ENCODE assay signal across 9 cellular contexts in genomic region chr11:120211522-120212258, GRCh38. TPM values are rescaled to one million over a fixed set of nuclear protein-coding genes. Genes with fewer than 3 reads are reported as not detected.
A peak's percentile ranks its signal among the peaks of the same experiment; 100 is the strongest.
DNase-seq lines count a peak whose midpoint lies in the region; ATAC-seq and TF ChIP-seq lines count a peak whose summit lies in the region.
"Had no signal": no experiment of that assay in that cellular context is flagged by ENCODE, and none has a peak within 500 bp of the region (broad histone marks: within the 10 kb centered on the region; RNA-seq: fewer than 3 reads in every experiment).

No MANE protein-coding gene starts in this region.

- H2AFZ ChIP-seq in OCI-LY1 (ENCODE audit: low read length) (no peak overlapping the region), neural progenitor cell (replicated peaks) (no peak overlapping the region)

- H3K4me2 ChIP-seq in OCI-LY1 (ENCODE audit: low read length) (peak overlapping the region; percentile 64; the same call in 1 of the 2 replicates), neural progenitor cell (peak overlapping the region; percentile 85)

- no peaks in the 10 kb centered on the region for H3K9me3 Mint-ChIP-seq in neural progenitor cell

- H3K4me3 Mint-ChIP-seq in neural progenitor cell, result peak overlapping the region; percentile 94

- H3K79me2 ChIP-seq in OCI-LY1 (ENCODE audit: insufficient read depth, low read length) (no peaks in the 10 kb centered on the region), neural progenitor cell (ENCODE audit: low read depth) (no peaks in the 10 kb centered on the region)

- H3K27ac Mint-ChIP-seq in neural progenitor cell, result peak overlapping the region; percentile 81

- H3K4me1 ChIP-seq in OCI-LY1 (ENCODE audit: insufficient read depth, low read length, severe bottlenecking), result no peaks in the 10 kb centered on the region
- peaks cover 20% of the 10 kb centered on the region for H3K4me1 ChIP-seq in ectodermal cell (ENCODE audit: control insufficient read depth, insufficient read depth, low read length)
- H3K4me1 ChIP-seq in neural progenitor cell, result peaks cover 26% of the 10 kb centered on the region

- H3K27me3 ChIP-seq in OCI-LY1 (ENCODE audit: insufficient read depth, low read length), result no peaks in the 10 kb centered on the region
- H3K27me3 ChIP-seq in ectodermal cell (ENCODE audit: control insufficient read depth, insufficient read depth, low read length, poor library complexity, severe bottlenecking), result peaks cover 87% of the 10 kb centered on the region
- H3K27me3 ChIP-seq in neural progenitor cell, result peaks cover 100% of the 10 kb centered on the region

- H3K9me3 ChIP-seq in OCI-LY1 (ENCODE audit: low read length) (no peaks in the 10 kb centered on the region), ectodermal cell (ENCODE audit: control insufficient read depth, low read length) (no peaks in the 10 kb centered on the region), neural progenitor cell (ENCODE audit: low read depth) (no peaks in the 10 kb centered on the region)

- DNase-seq in neural progenitor cell (ENCODE audit: low spot score), result no peak
- DNase-seq in effector CD4-positive, alpha-beta T cell, result no peak
- no peak for DNase-seq in stimulated activated CD4-positive, alpha-beta T cell treated with anti-CD3 and anti-CD28 coated beads, Interleukin-4, amount 100 ng/mL, for 1 hour
- no peak for DNase-seq in middle frontal gyrus (ENCODE audit: extremely low spot score, low spot score)
- DNase-seq in NCI-H748 treated with DMSO at 0.1 percent for 48 hours (lab: John Stamatoyannopoulos, UW), result no peak

- H4K20me1 ChIP-seq in OCI-LY1 (ENCODE audit: insufficient read depth, low read length), result no peaks in the 10 kb centered on the region
- H4K20me1 ChIP-seq in neural progenitor cell (ENCODE audit: low read depth), result peaks cover 21% of the 10 kb centered on the region

- no peak overlapping the region for H3K27ac ChIP-seq in OCI-LY1 (ENCODE audit: low read depth, low read length, poor library complexity, severe bottlenecking)
- H3K27ac ChIP-seq in ectodermal cell (ENCODE audit: insufficient read depth, low read depth, low read length, poor library complexity, severe bottlenecking), result no peak overlapping the region
- no peak overlapping the region for H3K27ac ChIP-seq in neural progenitor cell

- peaks cover 67% of the 10 kb centered on the region for H3K4me1 Mint-ChIP-seq in neural progenitor cell

- peaks cover 19% of the 10 kb centered on the region for H3K27me3 Mint-ChIP-seq in neural progenitor cell (ENCODE audit: insufficient read depth, low read depth)

- WGBS in ectodermal cell, 2 experiments, result 4 to 6% methylated on average over 18 of the region's 18 CpGs

- TF ChIP-seq CTCF in OCI-LY1 (IDR thresholded peaks at IDR 0.05; ENCODE audit: low read length) (no peak), neural progenitor cell (IDR thresholded peaks at IDR 0.05) (no peak)

- no peaks in the 10 kb centered on the region for H3K36me3 ChIP-seq in OCI-LY1 (ENCODE audit: insufficient read depth, low read length)
- H3K36me3 ChIP-seq in ectodermal cell (ENCODE audit: control insufficient read depth, insufficient read depth, low read length), result no peaks in the 10 kb centered on the region
- no peaks in the 10 kb centered on the region for H3K36me3 ChIP-seq in neural progenitor cell

- H3F3A ChIP-seq in OCI-LY1 (ENCODE audit: insufficient read depth, low read length) (no peaks in the 10 kb centered on the region), neural progenitor cell (ENCODE audit: low read depth) (peaks cover 16% of the 10 kb centered on the region)

- peaks cover 8% of the 10 kb centered on the region for H3K36me3 Mint-ChIP-seq in neural progenitor cell

- ATAC-seq in GM18868 (IDR thresholded peaks at IDR 0.05; ENCODE audit: unreplicated experiment), result peak; percentile 8

- H3K9ac ChIP-seq in OCI-LY1 (ENCODE audit: low read length) (no peak overlapping the region), neural progenitor cell (no peak overlapping the region)

- no peaks in the 10 kb centered on the region for H3K9me2 ChIP-seq in OCI-LY1 (ENCODE audit: low read depth, low read length)

- H3K4me3 ChIP-seq in OCI-LY1 (ENCODE audit: low read depth, low read length, poor library complexity, severe bottlenecking) (peak overlapping the region; percentile 52), ectodermal cell (ENCODE audit: insufficient read depth, low read depth, low read length) (peak overlapping the region; percentile 42), neural progenitor cell (peak overlapping the region; percentile 58)

RNA-seq across cellular contexts. Expression of gene OAF, which starts 0.9 kb away (rescaled TPM):
- 4.1 TPM for polyA plus RNA-seq in ectodermal cell (2013, experiment 1 of 4)
- polyA plus RNA-seq in ectodermal cell (2013, experiment 2 of 4), result 3.5 TPM
- 3.0 TPM for polyA plus RNA-seq in ectodermal cell (2013, experiment 3 of 4)
- 4.5 TPM for polyA plus RNA-seq in ectodermal cell (2013, experiment 4 of 4)
- 0.46 and 0.47 TPM in 2 replicates for total RNA-seq in neural progenitor cell (ENCODE audit: low replicate concordance)

RNA-seq across cellular contexts. Expression of gene POU2F3, which starts 28.2 kb away (rescaled TPM):
- 0.43 TPM for polyA plus RNA-seq in ectodermal cell (2013, experiment 1 of 4)
- 0.57 TPM for polyA plus RNA-seq in ectodermal cell (2013, experiment 2 of 4)
- polyA plus RNA-seq in ectodermal cell (2013, experiment 3 of 4), result 0.32 TPM
- polyA plus RNA-seq in ectodermal cell (2013, experiment 4 of 4), result 0.16 TPM
- 1.4 TPM in 1 of 2 replicates, not detected in the other for total RNA-seq in neural progenitor cell (ENCODE audit: low replicate concordance)
- total RNA-seq: RPMI7951 had no signal
